1 cellular context compared by ENCODE assay signal in the genomic region with DNA sequence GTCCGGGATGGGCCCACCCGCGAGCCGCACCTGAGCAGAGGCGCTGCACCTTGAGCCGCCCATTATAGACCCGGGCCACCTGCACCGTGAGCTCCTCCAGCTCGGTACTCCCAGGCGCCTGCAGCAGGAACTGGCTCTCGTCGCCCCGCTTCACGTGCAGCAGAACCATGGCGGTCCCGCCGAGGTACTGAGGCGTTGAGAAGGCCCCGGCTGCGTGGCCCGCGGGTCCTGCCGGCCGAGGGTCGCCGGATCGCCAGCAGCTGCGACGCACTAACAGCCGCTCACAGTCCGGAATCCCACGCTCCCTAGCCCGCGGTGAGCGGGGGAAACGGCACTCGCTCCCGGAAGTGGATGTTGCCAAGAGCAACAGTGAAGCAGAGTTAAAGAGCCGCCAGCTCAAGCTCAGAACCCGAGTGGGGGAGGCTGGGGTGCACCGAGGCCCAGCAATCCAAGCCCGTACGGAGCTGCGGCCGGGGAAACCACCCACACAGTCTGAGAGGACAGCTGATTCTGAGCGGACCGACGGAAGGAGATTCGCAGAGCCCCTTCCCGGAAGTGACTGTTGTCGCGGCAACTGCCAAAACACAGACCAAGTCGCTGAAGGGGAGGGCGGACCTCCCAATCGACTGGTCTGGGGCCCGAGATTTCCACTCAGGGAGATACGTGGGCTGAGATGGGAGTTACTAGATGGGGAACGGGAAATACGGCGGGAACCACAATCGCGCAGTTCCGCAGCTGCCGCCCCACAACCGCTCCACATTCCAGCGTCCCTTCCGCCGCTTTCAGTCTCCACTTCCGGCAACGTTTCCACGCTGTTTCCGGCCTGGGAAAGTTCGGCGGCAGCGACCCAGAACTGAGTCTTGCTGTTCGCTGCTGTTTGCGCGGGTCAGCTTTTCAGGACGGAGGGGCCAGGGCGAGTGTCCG.
TF ChIP-seq lines count a peak whose summit lies in the region.

A gene with protein sequence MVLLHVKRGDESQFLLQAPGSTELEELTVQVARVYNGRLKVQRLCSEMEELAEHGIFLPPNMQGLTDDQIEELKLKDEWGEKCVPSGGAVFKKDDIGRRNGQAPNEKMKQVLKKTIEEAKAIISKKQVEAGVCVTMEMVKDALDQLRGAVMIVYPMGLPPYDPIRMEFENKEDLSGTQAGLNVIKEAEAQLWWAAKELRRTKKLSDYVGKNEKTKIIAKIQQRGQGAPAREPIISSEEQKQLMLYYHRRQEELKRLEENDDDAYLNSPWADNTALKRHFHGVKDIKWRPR (minus strand): TSS at position 303 of the 924 bp plus-strand sequence. CDS start 134 bp downstream, at position 169.

TF ChIP-seq in GM12878, 131 proteins besides CTCF, POLR2A, EP300 and RAD21 (continued from another document and continues in another):
- TF ChIP-seq, protein P1, sequence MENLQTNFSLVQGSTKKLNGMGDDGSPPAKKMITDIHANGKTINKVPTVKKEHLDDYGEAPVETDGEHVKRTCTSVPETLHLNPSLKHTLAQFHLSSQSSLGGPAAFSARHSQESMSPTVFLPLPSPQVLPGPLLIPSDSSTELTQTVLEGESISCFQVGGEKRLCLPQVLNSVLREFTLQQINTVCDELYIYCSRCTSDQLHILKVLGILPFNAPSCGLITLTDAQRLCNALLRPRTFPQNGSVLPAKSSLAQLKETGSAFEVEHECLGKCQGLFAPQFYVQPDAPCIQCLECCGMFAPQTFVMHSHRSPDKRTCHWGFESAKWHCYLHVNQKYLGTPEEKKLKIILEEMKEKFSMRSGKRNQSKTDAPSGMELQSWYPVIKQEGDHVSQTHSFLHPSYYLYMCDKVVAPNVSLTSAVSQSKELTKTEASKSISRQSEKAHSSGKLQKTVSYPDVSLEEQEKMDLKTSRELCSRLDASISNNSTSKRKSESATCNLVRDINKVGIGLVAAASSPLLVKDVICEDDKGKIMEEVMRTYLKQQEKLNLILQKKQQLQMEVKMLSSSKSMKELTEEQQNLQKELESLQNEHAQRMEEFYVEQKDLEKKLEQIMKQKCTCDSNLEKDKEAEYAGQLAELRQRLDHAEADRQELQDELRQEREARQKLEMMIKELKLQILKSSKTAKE (IDR thresholded peaks at IDR 0.05; ENCODE audit: low read depth, poor library complexity, severe bottlenecking) = peak; percentile 61
- TF ChIP-seq WRNIP1 (IDR thresholded peaks at IDR 0.05; ENCODE audit: borderline replicate concordance, low read depth, low read length) (0 out of 2 replicates have a peak, but pooled peaks have one; percentile 37), RAD51 (IDR thresholded peaks at IDR 0.05) (no peak), TAF1 (IDR thresholded peaks at IDR 0.05; ENCODE audit: borderline replicate concordance, low read depth, low read length) (peak; percentile 29; the same call in 1 of the 2 replicates), CBFB (IDR thresholded peaks at IDR 0.05; ENCODE audit: low read depth) (peak; percentile 67; the same call in 1 of the 2 replicates), MXI1 (IDR thresholded peaks at IDR 0.05; ENCODE audit: low read depth, low read length) (peak; percentile 80), TBL1XR1 (IDR thresholded peaks at IDR 0.05; ENCODE audit: low read depth, low read length) (no peak), POLR2AphosphoS2 (IDR thresholded peaks at IDR 0.05; ENCODE audit: low read depth, low read length) (no peak; the same call in 1 of the 2 replicates), SIX5 (IDR thresholded peaks at IDR 0.05; ENCODE audit: low read depth, low read length, severe bottlenecking) (peak; percentile 61), SREBF1 (IDR thresholded peaks at IDR 0.05; ENCODE audit: low read length) (0 out of 2 replicates have a peak, but pooled peaks have one; percentile 8), MYC (IDR thresholded peaks at IDR 0.05; ENCODE audit: insufficient read depth, insufficient read length, insufficient replicate concordance, low read length, severe bottlenecking) (peak; percentile 59), CHD1 (IDR thresholded peaks at IDR 0.05; ENCODE audit: low read depth, low read length) (no peak), KLF5 (IDR thresholded peaks at IDR 0.05; ENCODE audit: partially characterized antibody) (peak; percentile 78), SPI1 (IDR thresholded peaks at IDR 0.05; ENCODE audit: borderline replicate concordance, insufficient read depth, low read depth, low read length) (peak; percentile 33; the same call in 1 of the 2 replicates), ZSCAN29 (IDR thresholded peaks at IDR 0.05) (no peak), RBBP5 (conservative IDR thresholded peaks at IDR 0.05) (no peak), ATF7 (IDR thresholded peaks at IDR 0.05; ENCODE audit: low read depth) (peak; percentile 78), SUZ12 (IDR thresholded peaks at IDR 0.05; ENCODE audit: unreplicated experiment) (no peak), YY1 (IDR thresholded peaks at IDR 0.05; ENCODE audit: low read depth, low read length) (peak; percentile 74), CBX3 (IDR thresholded peaks at IDR 0.05; ENCODE audit: borderline replicate concordance, low read depth) (no peak), CBX5 (IDR thresholded peaks at IDR 0.05; ENCODE audit: low read depth) (peak; percentile 86; the same call in 1 of the 2 replicates), STAT1 (conservative IDR thresholded peaks at IDR 0.05) (0 out of 2 replicates have a peak, but pooled peaks have one; percentile 76), ZZZ3 (IDR thresholded peaks at IDR 0.05; ENCODE audit: control insufficient read depth, insufficient read length, low read depth) (no peak), CHD2 (IDR thresholded peaks at IDR 0.05; ENCODE audit: borderline replicate concordance, low read depth, low read length) (peak; percentile 61; the same call in 1 of the 2 replicates), MEF2A (IDR thresholded peaks at IDR 0.05; ENCODE audit: insufficient read depth, low read depth, low read length) (no peak), ZNF622 (IDR thresholded peaks at IDR 0.05) (no peak), HCFC1 (IDR thresholded peaks at IDR 0.05; ENCODE audit: low read length) (peak; percentile 72), NFIC (IDR thresholded peaks at IDR 0.05; ENCODE audit: low read depth, low read length) (no peak), POLR2AphosphoS5 (IDR thresholded peaks at IDR 0.05; ENCODE audit: low read length) (0 out of 2 replicates have a peak, but pooled peaks have one; percentile 60), RB1 (IDR thresholded peaks at IDR 0.05; ENCODE audit: borderline replicate concordance) (peak; percentile 54; the same call in 1 of the 2 replicates), SREBF2 (IDR thresholded peaks at IDR 0.05; ENCODE audit: low read length) (no peak), CEBPB (IDR thresholded peaks at IDR 0.05; ENCODE audit: borderline replicate concordance in 1 of 2, low read depth in 2 of 2, low read length in 2 of 2) (no peak), EGR1 (IDR thresholded peaks at IDR 0.05; ENCODE audit: borderline replicate concordance in 1 of 2, low read depth in 2 of 2, low read length in 2 of 2) (peak; percentile 50 to 90), FOXM1 (IDR thresholded peaks at IDR 0.05; ENCODE audit: low read depth, low read length) (0 out of 2 replicates have a peak, but pooled peaks have one; percentile 15)
- TF ChIP-seq, protein P2, sequence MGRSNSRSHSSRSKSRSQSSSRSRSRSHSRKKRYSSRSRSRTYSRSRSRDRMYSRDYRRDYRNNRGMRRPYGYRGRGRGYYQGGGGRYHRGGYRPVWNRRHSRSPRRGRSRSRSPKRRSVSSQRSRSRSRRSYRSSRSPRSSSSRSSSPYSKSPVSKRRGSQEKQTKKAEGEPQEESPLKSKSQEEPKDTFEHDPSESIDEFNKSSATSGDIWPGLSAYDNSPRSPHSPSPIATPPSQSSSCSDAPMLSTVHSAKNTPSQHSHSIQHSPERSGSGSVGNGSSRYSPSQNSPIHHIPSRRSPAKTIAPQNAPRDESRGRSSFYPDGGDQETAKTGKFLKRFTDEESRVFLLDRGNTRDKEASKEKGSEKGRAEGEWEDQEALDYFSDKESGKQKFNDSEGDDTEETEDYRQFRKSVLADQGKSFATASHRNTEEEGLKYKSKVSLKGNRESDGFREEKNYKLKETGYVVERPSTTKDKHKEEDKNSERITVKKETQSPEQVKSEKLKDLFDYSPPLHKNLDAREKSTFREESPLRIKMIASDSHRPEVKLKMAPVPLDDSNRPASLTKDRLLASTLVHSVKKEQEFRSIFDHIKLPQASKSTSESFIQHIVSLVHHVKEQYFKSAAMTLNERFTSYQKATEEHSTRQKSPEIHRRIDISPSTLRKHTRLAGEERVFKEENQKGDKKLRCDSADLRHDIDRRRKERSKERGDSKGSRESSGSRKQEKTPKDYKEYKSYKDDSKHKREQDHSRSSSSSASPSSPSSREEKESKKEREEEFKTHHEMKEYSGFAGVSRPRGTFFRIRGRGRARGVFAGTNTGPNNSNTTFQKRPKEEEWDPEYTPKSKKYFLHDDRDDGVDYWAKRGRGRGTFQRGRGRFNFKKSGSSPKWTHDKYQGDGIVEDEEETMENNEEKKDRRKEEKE (IDR thresholded peaks at IDR 0.05) = no peak
- TF ChIP-seq, protein P3, sequence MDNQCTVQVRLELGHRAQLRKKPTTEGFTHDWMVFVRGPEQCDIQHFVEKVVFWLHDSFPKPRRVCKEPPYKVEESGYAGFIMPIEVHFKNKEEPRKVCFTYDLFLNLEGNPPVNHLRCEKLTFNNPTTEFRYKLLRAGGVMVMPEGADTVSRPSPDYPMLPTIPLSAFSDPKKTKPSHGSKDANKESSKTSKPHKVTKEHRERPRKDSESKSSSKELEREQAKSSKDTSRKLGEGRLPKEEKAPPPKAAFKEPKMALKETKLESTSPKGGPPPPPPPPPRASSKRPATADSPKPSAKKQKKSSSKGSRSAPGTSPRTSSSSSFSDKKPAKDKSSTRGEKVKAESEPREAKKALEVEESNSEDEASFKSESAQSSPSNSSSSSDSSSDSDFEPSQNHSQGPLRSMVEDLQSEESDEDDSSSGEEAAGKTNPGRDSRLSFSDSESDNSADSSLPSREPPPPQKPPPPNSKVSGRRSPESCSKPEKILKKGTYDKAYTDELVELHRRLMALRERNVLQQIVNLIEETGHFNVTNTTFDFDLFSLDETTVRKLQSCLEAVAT (IDR thresholded peaks at IDR 0.05) = peak; percentile 72
- TF ChIP-seq, protein P4, sequence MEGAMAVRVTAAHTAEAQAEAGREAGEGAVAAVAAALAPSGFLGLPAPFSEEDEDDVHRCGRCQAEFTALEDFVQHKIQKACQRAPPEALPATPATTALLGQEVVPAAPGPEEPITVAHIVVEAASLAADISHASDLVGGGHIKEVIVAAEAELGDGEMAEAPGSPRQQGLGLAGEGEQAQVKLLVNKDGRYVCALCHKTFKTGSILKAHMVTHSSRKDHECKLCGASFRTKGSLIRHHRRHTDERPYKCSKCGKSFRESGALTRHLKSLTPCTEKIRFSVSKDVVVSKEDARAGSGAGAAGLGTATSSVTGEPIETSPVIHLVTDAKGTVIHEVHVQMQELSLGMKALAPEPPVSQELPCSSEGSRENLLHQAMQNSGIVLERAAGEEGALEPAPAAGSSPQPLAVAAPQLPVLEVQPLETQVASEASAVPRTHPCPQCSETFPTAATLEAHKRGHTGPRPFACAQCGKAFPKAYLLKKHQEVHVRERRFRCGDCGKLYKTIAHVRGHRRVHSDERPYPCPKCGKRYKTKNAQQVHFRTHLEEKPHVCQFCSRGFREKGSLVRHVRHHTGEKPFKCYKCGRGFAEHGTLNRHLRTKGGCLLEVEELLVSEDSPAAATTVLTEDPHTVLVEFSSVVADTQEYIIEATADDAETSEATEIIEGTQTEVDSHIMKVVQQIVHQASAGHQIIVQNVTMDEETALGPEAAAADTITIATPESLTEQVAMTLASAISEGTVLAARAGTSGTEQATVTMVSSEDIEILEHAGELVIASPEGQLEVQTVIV (IDR thresholded peaks at IDR 0.05; ENCODE audit: borderline replicate concordance, partially characterized antibody) = peak; percentile 71
- TF ChIP-seq, protein P5, sequence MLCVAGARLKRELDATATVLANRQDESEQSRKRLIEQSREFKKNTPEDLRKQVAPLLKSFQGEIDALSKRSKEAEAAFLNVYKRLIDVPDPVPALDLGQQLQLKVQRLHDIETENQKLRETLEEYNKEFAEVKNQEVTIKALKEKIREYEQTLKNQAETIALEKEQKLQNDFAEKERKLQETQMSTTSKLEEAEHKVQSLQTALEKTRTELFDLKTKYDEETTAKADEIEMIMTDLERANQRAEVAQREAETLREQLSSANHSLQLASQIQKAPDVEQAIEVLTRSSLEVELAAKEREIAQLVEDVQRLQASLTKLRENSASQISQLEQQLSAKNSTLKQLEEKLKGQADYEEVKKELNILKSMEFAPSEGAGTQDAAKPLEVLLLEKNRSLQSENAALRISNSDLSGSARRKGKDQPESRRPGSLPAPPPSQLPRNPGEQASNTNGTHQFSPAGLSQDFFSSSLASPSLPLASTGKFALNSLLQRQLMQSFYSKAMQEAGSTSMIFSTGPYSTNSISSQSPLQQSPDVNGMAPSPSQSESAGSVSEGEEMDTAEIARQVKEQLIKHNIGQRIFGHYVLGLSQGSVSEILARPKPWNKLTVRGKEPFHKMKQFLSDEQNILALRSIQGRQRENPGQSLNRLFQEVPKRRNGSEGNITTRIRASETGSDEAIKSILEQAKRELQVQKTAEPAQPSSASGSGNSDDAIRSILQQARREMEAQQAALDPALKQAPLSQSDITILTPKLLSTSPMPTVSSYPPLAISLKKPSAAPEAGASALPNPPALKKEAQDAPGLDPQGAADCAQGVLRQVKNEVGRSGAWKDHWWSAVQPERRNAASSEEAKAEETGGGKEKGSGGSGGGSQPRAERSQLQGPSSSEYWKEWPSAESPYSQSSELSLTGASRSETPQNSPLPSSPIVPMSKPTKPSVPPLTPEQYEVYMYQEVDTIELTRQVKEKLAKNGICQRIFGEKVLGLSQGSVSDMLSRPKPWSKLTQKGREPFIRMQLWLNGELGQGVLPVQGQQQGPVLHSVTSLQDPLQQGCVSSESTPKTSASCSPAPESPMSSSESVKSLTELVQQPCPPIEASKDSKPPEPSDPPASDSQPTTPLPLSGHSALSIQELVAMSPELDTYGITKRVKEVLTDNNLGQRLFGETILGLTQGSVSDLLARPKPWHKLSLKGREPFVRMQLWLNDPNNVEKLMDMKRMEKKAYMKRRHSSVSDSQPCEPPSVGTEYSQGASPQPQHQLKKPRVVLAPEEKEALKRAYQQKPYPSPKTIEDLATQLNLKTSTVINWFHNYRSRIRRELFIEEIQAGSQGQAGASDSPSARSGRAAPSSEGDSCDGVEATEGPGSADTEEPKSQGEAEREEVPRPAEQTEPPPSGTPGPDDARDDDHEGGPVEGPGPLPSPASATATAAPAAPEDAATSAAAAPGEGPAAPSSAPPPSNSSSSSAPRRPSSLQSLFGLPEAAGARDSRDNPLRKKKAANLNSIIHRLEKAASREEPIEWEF (IDR thresholded peaks at IDR 0.05; ENCODE audit: insufficient replicate concordance, low read depth, low read length) = no peak
- TF ChIP-seq, protein P6, sequence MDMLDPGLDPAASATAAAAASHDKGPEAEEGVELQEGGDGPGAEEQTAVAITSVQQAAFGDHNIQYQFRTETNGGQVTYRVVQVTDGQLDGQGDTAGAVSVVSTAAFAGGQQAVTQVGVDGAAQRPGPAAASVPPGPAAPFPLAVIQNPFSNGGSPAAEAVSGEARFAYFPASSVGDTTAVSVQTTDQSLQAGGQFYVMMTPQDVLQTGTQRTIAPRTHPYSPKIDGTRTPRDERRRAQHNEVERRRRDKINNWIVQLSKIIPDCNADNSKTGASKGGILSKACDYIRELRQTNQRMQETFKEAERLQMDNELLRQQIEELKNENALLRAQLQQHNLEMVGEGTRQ (IDR thresholded peaks at IDR 0.05; ENCODE audit: borderline replicate concordance, low read depth, low read length) = no peak
